Comparison of ENCODE assay signal across 7 cellular contexts in the genomic region with DNA sequence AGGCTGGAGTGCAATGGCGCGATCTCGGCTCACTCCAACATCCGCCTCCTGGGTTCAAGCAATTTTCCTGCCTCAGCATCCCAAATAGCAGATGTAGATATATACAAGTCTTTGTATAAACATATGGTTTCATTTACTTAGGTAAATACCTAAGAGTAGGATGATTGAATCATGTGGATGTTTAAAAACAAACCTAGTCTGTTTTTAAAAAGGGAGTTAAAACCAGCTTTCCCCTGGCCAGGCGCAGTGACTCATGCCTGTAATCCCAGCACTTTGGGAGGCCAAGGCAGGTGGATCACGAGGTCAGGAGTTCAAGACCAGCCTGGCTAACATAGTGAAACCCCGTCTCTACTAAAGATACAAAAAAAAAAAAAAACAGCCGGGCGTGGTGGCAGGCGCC.
DNase-seq lines count a peak whose midpoint lies in the region; FAIRE-seq and TF ChIP-seq lines count a peak whose summit lies in the region.
"Not testable (repeated sequence)": the region's sequence is repeated elsewhere in the genome, so short reads cannot be mapped to it uniquely, and the experiment has no call there.

No MANE protein-coding gene starts in this region.

- H3K27me3 ChIP-seq in SK-N-SH (ENCODE audit: insufficient read depth); astrocyte (ENCODE audit: insufficient read depth, low read length): not testable (repeated sequence)

- not testable (repeated sequence) for H3K4me1 ChIP-seq in SK-N-SH (ENCODE audit: control insufficient read depth in 1 of 2, insufficient read depth in 2 of 2, low read depth in 1 of 2, low read length in 1 of 2); astrocyte (ENCODE audit: insufficient read depth, low read length)

- not testable (repeated sequence) for H3K9me2 ChIP-seq in SK-N-SH

- H3K79me2 ChIP-seq in SK-N-SH (ENCODE audit: insufficient read depth), result peaks cover 20% of the 10 kb centered on the region; the same call in 1 of the 2 replicates
- H3K79me2 ChIP-seq in astrocyte (ENCODE audit: insufficient read depth, low read length), result not testable (repeated sequence)

- not testable (repeated sequence) for H3K9me3 ChIP-seq in SK-N-SH; astrocyte (ENCODE audit: insufficient read depth, low read depth, low read length)

- not testable (repeated sequence) for TF ChIP-seq RAD21 in SK-N-SH (IDR thresholded peaks at IDR 0.05; ENCODE audit: low read length)

- CTCF ChIA-PET in SK-N-SH (lab: Yijun Ruan, JAX), result not testable (repeated sequence)

- not testable (repeated sequence) for TF ChIP-seq CTCF in HFF-Myc (IDR thresholded peaks at IDR 0.05; ENCODE audit: low read depth, low read length, missing control alignments); SK-N-SH (IDR thresholded peaks at IDR 0.05); astrocyte (IDR thresholded peaks at IDR 0.05; ENCODE audit: insufficient read depth, low read depth, low read length); osteocyte (IDR thresholded peaks at IDR 0.05)

- H3K9me3 Mint-ChIP-seq in astrocyte (ENCODE audit: unreplicated experiment); osteocyte (ENCODE audit: unreplicated experiment): not testable (repeated sequence)

- not testable (repeated sequence) for H3K4me1 Mint-ChIP-seq in astrocyte (ENCODE audit: low read depth, unreplicated experiment)
- peaks cover 27% of the 10 kb centered on the region for H3K4me1 Mint-ChIP-seq in osteocyte (ENCODE audit: unreplicated experiment)

- 79% methylated on average over 10 of the region's 10 CpGs for WGBS in SK-N-SH (ENCODE audit: low lambda C conversion rate)

- H3K4me3 ChIP-seq in HFF-Myc (replicated peaks; ENCODE audit: low read depth, low read length); SK-N-SH (ENCODE audit: low read depth in 2 of 2, low read length in 1 of 2); astrocyte (ENCODE audit: insufficient read depth, low read depth, low read length): not testable (repeated sequence)

- POLR2A ChIA-PET in SK-N-SH (lab: Yijun Ruan, JAX), result not testable (repeated sequence)

- not testable (repeated sequence) for FAIRE-seq in astrocyte (lab: Jason Lieb, UNC)

- not testable (repeated sequence) for H3K4me3 Mint-ChIP-seq in astrocyte (ENCODE audit: unreplicated experiment); osteocyte (ENCODE audit: unreplicated experiment)

- peaks cover 24 to 55% of the 10 kb centered on the region in 2 experiments for H3K36me3 ChIP-seq in SK-N-SH (replicated peaks in 1 of 2; ENCODE audit: control insufficient read depth in 1 of 2, insufficient read depth in 2 of 2, low read length in 1 of 2)
- H3K36me3 ChIP-seq in astrocyte (ENCODE audit: insufficient read depth, low read length), result peaks cover 23% of the 10 kb centered on the region

- H2AFZ ChIP-seq in SK-N-SH (ENCODE audit: low read depth); astrocyte (ENCODE audit: low read depth, low read length): not testable (repeated sequence)

- not testable (repeated sequence) for H4K20me1 ChIP-seq in SK-N-SH (ENCODE audit: insufficient read depth)
- H4K20me1 ChIP-seq in astrocyte (ENCODE audit: insufficient read depth, low read length), result peaks cover 16% of the 10 kb centered on the region

- TF ChIP-seq EP300 in SK-N-SH (IDR thresholded peaks at IDR 0.05; ENCODE audit: borderline replicate concordance in 1 of 2, low read depth in 1 of 2, low read length in 1 of 2), result not testable (repeated sequence)

- not testable (repeated sequence) for H3K4me2 ChIP-seq in SK-N-SH; astrocyte (ENCODE audit: low read length)

- H3F3A ChIP-seq in SK-N-SH (replicated peaks; ENCODE audit: insufficient read depth), result peaks cover 23% of the 10 kb centered on the region

- not testable (repeated sequence) for H3K27ac Mint-ChIP-seq in astrocyte (ENCODE audit: unreplicated experiment)
- peak overlapping the region; percentile 75 for H3K27ac Mint-ChIP-seq in osteocyte (ENCODE audit: unreplicated experiment)

- not testable (repeated sequence) for H3K9ac ChIP-seq in SK-N-SH; astrocyte (ENCODE audit: low read length)

- H3K36me3 Mint-ChIP-seq in astrocyte (ENCODE audit: low read depth, unreplicated experiment) (peaks cover 11% of the 10 kb centered on the region), osteocyte (ENCODE audit: unreplicated experiment) (peaks cover 32% of the 10 kb centered on the region)

- H3K27ac ChIP-seq in SK-N-SH (ENCODE audit: low read depth in 2 of 2, low read length in 1 of 2), result peak overlapping the region in 1 of 2 experiments; percentile 41; a peak in 2 of 4 replicates
- not testable (repeated sequence) for H3K27ac ChIP-seq in astrocyte (ENCODE audit: low read depth, low read length)

- not testable (repeated sequence) for H3K27me3 Mint-ChIP-seq in astrocyte (ENCODE audit: low read depth, unreplicated experiment); osteocyte (ENCODE audit: unreplicated experiment)

- DNase-seq in DMS53 (lab: John Stamatoyannopoulos, UW) (peak; percentile 33), HFF-Myc (ENCODE audit: extremely low read depth, low read depth) (peak; percentile 25), NCI-H526 (lab: John Stamatoyannopoulos, UW) (peak; percentile 17 to 50), astrocyte (ENCODE audit: low read depth) (peak; percentile 37), dedifferentiated amniotic fluid mesenchymal stem cell (ENCODE audit: extremely low spot score) (peak; percentile 19)
- DNase-seq in SK-N-SH; osteocyte (ENCODE audit: extremely low spot score, unreplicated experiment): not testable (repeated sequence)

TF ChIP-seq in SK-N-SH, 30 proteins besides CTCF, POLR2A, EP300 and RAD21:
- TF ChIP-seq TCF12 (IDR thresholded peaks at IDR 0.05), result peak; percentile 56
TF ChIP-seq in SK-N-SH: peak in this region for 1; not testable (repeated sequence) for 29.
